In the genomic region with DNA sequence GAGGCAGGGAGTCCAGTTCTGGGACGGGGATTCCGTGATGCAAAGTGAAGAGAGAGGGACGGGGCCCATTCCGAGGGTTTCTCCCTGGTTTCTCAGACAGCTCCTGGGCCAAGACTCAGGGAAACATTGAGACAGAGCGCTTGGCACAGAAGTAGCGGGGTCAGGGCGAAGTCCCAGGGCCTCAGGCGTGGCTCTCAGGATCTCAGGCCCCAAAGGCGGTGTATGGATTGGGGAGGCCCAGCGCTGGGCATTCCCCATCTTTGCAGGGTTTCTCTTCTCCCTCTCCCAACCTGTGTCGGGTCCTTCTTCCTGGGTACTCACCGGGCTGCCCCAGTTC, we compare ENCODE assay signal across 8 cellular contexts. TPM values are rescaled to one million over a fixed set of nuclear protein-coding genes. Genes with fewer than 3 reads are reported as not detected.
DNase-seq lines count a peak whose midpoint lies in the region; ATAC-seq and TF ChIP-seq lines count a peak whose summit lies in the region.

No MANE protein-coding gene starts in this region.

- peak overlapping the region; percentile 21 to 66 for H3K4me3 ChIP-seq in gastroesophageal sphincter

- H3K9me3 Mint-ChIP-seq in CD4-positive, alpha-beta T cell = peaks cover 6% of the 10 kb centered on the region
- H3K9me3 Mint-ChIP-seq in T-cell = peaks cover 0 to 11% (median 4%) of the 10 kb centered on the region in 3 donors

- no peaks in the 10 kb centered on the region for H3K9me3 ChIP-seq in CD4-positive, alpha-beta T cell (ENCODE audit: control insufficient read depth, low read length)
- no peaks in the 10 kb centered on the region for H3K9me3 ChIP-seq in gastroesophageal sphincter

- WGBS in gastroesophageal sphincter (ENCODE audit: low coverage in 1 of 2), 2 donors = 75 to 100% methylated on average over 3 to 6 of the region's 12 CpGs

- TF ChIP-seq EP300 in gastroesophageal sphincter (IDR thresholded peaks at IDR 0.05) = no peak

- ATAC-seq in CD4-positive, alpha-beta T cell (ENCODE audit: poor library complexity) = no peak
- ATAC-seq in T-cell (replicated peaks in 1 of 4) (no peak), gastroesophageal sphincter (peak; percentile 32), omental fat pad (ENCODE audit: low FRiP score) (peak; percentile 20), GM21529 (IDR thresholded peaks at IDR 0.05; ENCODE audit: unreplicated experiment) (no peak)

- H3K4me3 Mint-ChIP-seq in CD4-positive, alpha-beta T cell = peak overlapping the region; percentile 90
- peak overlapping the region; percentile 84 to 86 (median 85) for H3K4me3 Mint-ChIP-seq in T-cell

- H3K4me1 Mint-ChIP-seq in CD4-positive, alpha-beta T cell (ENCODE audit: low read depth) = peaks cover 27% of the 10 kb centered on the region
- H3K4me1 Mint-ChIP-seq in T-cell = peaks cover 16 to 21% (median 17%) of the 10 kb centered on the region in 3 donors

- no peak for DNase-seq in CD4-positive, alpha-beta T cell
- DNase-seq in T-cell (no peak), omental fat pad (ENCODE audit: low spot score) (no peak), cortex of kidney (lab: John Stamatoyannopoulos, UW) (no peak), OCI-M1 (lab: John Stamatoyannopoulos, UW) (no peak), Kasumi-1 (lab: John Stamatoyannopoulos, UW) (no peak)

- intact Hi-C loops in CD4-positive, alpha-beta T cell (cut with DNase I, micrococcal nuclease) = no loop called here

- CTCF ChIA-PET in CD4-positive, alpha-beta T cell (lab: Charles Lee) = interaction anchor here (1.3 to 1.5 kb wide), 2 partner anchors 42 to 138 kb away, joined by 3 read pairs; no protein-coding TSS in a partner anchor
- CTCF ChIA-PET in T-cell (lab: Charles Lee) = interaction anchor here in 1 of 2 donors (0.6 kb wide), 1 partner anchor 70 kb away, joined by 4 read pairs; no protein-coding TSS in a partner anchor

- H3K27ac Mint-ChIP-seq in CD4-positive, alpha-beta T cell = peak overlapping the region; percentile 24
- H3K27ac Mint-ChIP-seq in T-cell = peak overlapping the region; percentile 16 to 64

- peaks cover 6% of the 10 kb centered on the region for H3K36me3 Mint-ChIP-seq in CD4-positive, alpha-beta T cell (ENCODE audit: low read depth)
- peaks cover 5% of the 10 kb centered on the region for H3K36me3 Mint-ChIP-seq in T-cell

- H3K27me3 ChIP-seq in CD4-positive, alpha-beta T cell (ENCODE audit: control insufficient read depth, insufficient read depth, low read length) = peaks cover 15% of the 10 kb centered on the region
- peaks cover 45% of the 10 kb centered on the region for H3K27me3 ChIP-seq in gastroesophageal sphincter

- TF ChIP-seq POLR2A in gastroesophageal sphincter (IDR thresholded peaks at IDR 0.05) = no peak

- no peak for TF ChIP-seq CTCF in CD4-positive, alpha-beta T cell (IDR thresholded peaks at IDR 0.05)
- no peak for TF ChIP-seq CTCF in gastroesophageal sphincter (IDR thresholded peaks at IDR 0.05)
- no peak for TF ChIP-seq CTCF in omental fat pad (IDR thresholded peaks at IDR 0.05)

- POLR2A ChIA-PET in CD4-positive, alpha-beta T cell (lab: Charles Lee) = interaction anchor here (0.7 to 1.1 kb wide), 4 partner anchors 39 to 275 kb away, joined by 3 to 19 read pairs (median 3); a partner anchor contains a TSS
- POLR2A ChIA-PET in T-cell (lab: Charles Lee) = interaction anchor here in 1 of 2 donors (1.1 kb wide), 1 partner anchor 150 kb away, joined by 6 read pairs; no protein-coding TSS in a partner anchor

- no peak overlapping the region for H3K27ac ChIP-seq in CD4-positive, alpha-beta T cell (ENCODE audit: low read depth, low read length)
- H3K27ac ChIP-seq in gastroesophageal sphincter = peak overlapping the region in 1 of 4 donors; percentile 70

- H3K36me3 ChIP-seq in gastroesophageal sphincter = no peaks in the 10 kb centered on the region

- H3K4me1 ChIP-seq in gastroesophageal sphincter = peaks cover 0 to 20% (median 0%) of the 10 kb centered on the region in 3 donors

- H3K27me3 Mint-ChIP-seq in CD4-positive, alpha-beta T cell = peaks cover 58% of the 10 kb centered on the region
- peaks cover 10 to 20% of the 10 kb centered on the region in 2 donors for H3K27me3 Mint-ChIP-seq in T-cell

RNA-seq across cellular contexts. Expression of a gene that starts 35.9 kb away (rescaled TPM):
- total RNA-seq in CD4-positive, alpha-beta T cell = 1 to 10 TPM; 2.7 to 2.9 TPM
- total RNA-seq in T-cell = 1 to 10 TPM in 2 of 5 donors, under 1 TPM in 2, not detected in 1; 0.23 to 3.5 (median 0.86) TPM
- total RNA-seq in gastroesophageal sphincter = not detected
- total RNA-seq in omental fat pad = not detected

Comparison
In these comparisons a context has a peak if more than half of its experiments do, and no peak if none do; other contexts are left out.
1. ATAC-seq: peak in gastroesophageal sphincter (single experiment) and omental fat pad (single experiment); none in CD4-positive, alpha-beta T cell (single experiment), T-cell (0 of 4) and GM21529 (single experiment).